ENCODE assay signal across 1 cellular context in genomic region chr11:68857037-68857586, GRCh38.
TF ChIP-seq lines count a peak whose summit lies in the region.

No MANE protein-coding gene starts in this region.

TF ChIP-seq in K562, 482 proteins besides CTCF, POLR2A, EP300 and RAD21:
- TF ChIP-seq NR2C2 (CRISPR knock-in tag; IDR thresholded peaks at IDR 0.05) (no peak), NR2C2 (tag; IDR thresholded peaks at IDR 0.05) (no peak), LARP7 (IDR thresholded peaks at IDR 0.05) (no peak), ZNF830 (CRISPR knock-in tag; IDR thresholded peaks at IDR 0.05) (no peak), HMGXB4 (CRISPR knock-in tag; IDR thresholded peaks at IDR 0.05) (no peak), ZNF175 (CRISPR knock-in tag; IDR thresholded peaks at IDR 0.05; ENCODE audit: low read depth) (no peak), ATF1 (CRISPR knock-in tag; IDR thresholded peaks at IDR 0.05) (no peak), ATF1 (tag; IDR thresholded peaks at IDR 0.05) (no peak), GATAD2A (IDR thresholded peaks at IDR 0.05) (no peak), CTBP1 (IDR thresholded peaks at IDR 0.05; ENCODE audit: borderline replicate concordance) (no peak), SRF (CRISPR knock-in tag; IDR thresholded peaks at IDR 0.05) (no peak), JUN (IDR thresholded peaks at IDR 0.05; ENCODE audit: borderline replicate concordance, low read depth, low read length) (no peak), JUN (CRISPR knock-in tag; IDR thresholded peaks at IDR 0.05; ENCODE audit: borderline replicate concordance) (no peak), ZFPM2 (CRISPR knock-in tag; IDR thresholded peaks at IDR 0.05) (no peak), XRCC3 (IDR thresholded peaks at IDR 0.05) (no peak), TRIM24 (IDR thresholded peaks at IDR 0.05) (no peak), ZBTB2 (IDR thresholded peaks at IDR 0.05) (no peak), ATF3 (IDR thresholded peaks at IDR 0.05) (no peak), ATF3 (CRISPR knock-in tag; conservative IDR thresholded peaks at IDR 0.05) (no peak), MYBL2 (IDR thresholded peaks at IDR 0.05; ENCODE audit: low read depth) (no peak), MYBL2 (CRISPR knock-in tag; IDR thresholded peaks at IDR 0.05; ENCODE audit: borderline replicate concordance) (no peak), ZNF583 (CRISPR knock-in tag; IDR thresholded peaks at IDR 0.05) (no peak), PKNOX1 (IDR thresholded peaks at IDR 0.05) (no peak), ZNF146 (CRISPR knock-in tag; IDR thresholded peaks at IDR 0.05; ENCODE audit: unreplicated experiment) (no peak)
